In genomic region chr12:131735863-131736806, GRCh38 we compare ENCODE assay signal across 2 cellular contexts.
TF ChIP-seq lines count a peak whose summit lies in the region.

No MANE protein-coding gene starts in this region.

TF ChIP-seq in HepG2, 621 proteins besides CTCF, POLR2A, EP300 and RAD21:
- TF ChIP-seq ISL2 (CRISPR knock-in tag; IDR thresholded peaks at IDR 0.05) (no peak), SP1 (IDR thresholded peaks at IDR 0.05) (no peak), SP1 (CRISPR knock-in tag; IDR thresholded peaks at IDR 0.05) (no peak), KLF11 (CRISPR knock-in tag; IDR thresholded peaks at IDR 0.05) (no peak), DNMT1 (CRISPR knock-in tag; IDR thresholded peaks at IDR 0.05) (no peak), ZFY (CRISPR knock-in tag; IDR thresholded peaks at IDR 0.05) (no peak), ZNF292 (CRISPR knock-in tag; IDR thresholded peaks at IDR 0.05; ENCODE audit: borderline replicate concordance, low read depth) (no peak), ZNF788 (CRISPR knock-in tag; IDR thresholded peaks at IDR 0.05; ENCODE audit: borderline replicate concordance) (no peak), JUNB (CRISPR knock-in tag; IDR thresholded peaks at IDR 0.05; ENCODE audit: borderline replicate concordance) (no peak), CBFB (CRISPR knock-in tag; IDR thresholded peaks at IDR 0.05) (no peak), SALL1 (CRISPR knock-in tag; IDR thresholded peaks at IDR 0.05) (no peak), SMARCC2 (IDR thresholded peaks at IDR 0.05) (no peak), GPN1 (CRISPR knock-in tag; IDR thresholded peaks at IDR 0.05; ENCODE audit: borderline replicate concordance) (no peak), SUZ12 (IDR thresholded peaks at IDR 0.05; ENCODE audit: low read depth, low read length) (no peak), RFXAP (CRISPR knock-in tag; IDR thresholded peaks at IDR 0.05; ENCODE audit: borderline replicate concordance) (no peak), ZNF124 (CRISPR knock-in tag; IDR thresholded peaks at IDR 0.05) (no peak), GATA4 (IDR thresholded peaks at IDR 0.05; ENCODE audit: borderline replicate concordance, low read depth) (no peak), NFIC (IDR thresholded peaks at IDR 0.05; ENCODE audit: low read length) (no peak)

TF ChIP-seq in GM12878, 131 proteins besides CTCF, POLR2A, EP300 and RAD21:
- TF ChIP-seq NR2F1 (conservative IDR thresholded peaks at IDR 0.05) (no peak), IKZF1 (conservative IDR thresholded peaks at IDR 0.05) (no peak), TAF1 (IDR thresholded peaks at IDR 0.05; ENCODE audit: borderline replicate concordance, low read depth, low read length) (no peak), PRDM15 (CRISPR knock-in tag; IDR thresholded peaks at IDR 0.05) (no peak), BMI1 (IDR thresholded peaks at IDR 0.05; ENCODE audit: borderline replicate concordance) (no peak), EZH2 (IDR thresholded peaks at IDR 0.05; ENCODE audit: borderline replicate concordance, control insufficient read depth, low read depth, low read length) (no peak), PBX3 (IDR thresholded peaks at IDR 0.05; ENCODE audit: insufficient replicate concordance, low read depth, low read length) (no peak), ASH2L (IDR thresholded peaks at IDR 0.05; ENCODE audit: borderline replicate concordance, low read depth) (no peak)
TF ChIP-seq in GM12878: peak in this region for 0.
